Comparison of ENCODE assay signal across 24 cellular contexts in the genomic region with DNA sequence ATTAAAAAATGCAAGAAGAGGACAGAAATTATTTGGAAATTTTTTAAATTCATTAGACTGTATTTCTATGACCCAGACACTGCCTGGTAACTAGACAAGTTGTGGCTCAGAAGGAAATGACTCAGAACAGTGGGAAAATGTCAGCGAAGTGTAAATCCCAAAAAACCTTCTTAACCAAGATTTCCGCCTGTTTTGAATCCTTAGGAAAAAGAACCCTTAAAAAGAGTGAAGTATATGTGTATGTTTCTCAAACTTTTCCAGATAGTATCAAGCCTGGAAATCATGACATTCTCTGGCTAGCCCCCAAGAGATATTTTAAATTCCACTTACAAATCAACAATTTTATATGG. TPM values are rescaled to one million over a fixed set of nuclear protein-coding genes. Genes with fewer than 3 reads are reported as not detected.
DNase-seq lines count a peak whose midpoint lies in the region; ATAC-seq and TF ChIP-seq lines count a peak whose summit lies in the region.
"Had no signal": no experiment of that assay in that cellular context is flagged by ENCODE, and none has a peak within 500 bp of the region (broad histone marks: within the 10 kb centered on the region; RNA-seq: fewer than 3 reads in every experiment).

No MANE protein-coding gene starts in this region.

- in situ Hi-C loops in astrocyte of the spinal cord (cut with HindIII; ENCODE audit: low sequenced_read_pairs), result no loop called here

- DNase-seq in A172 (ENCODE audit: low spot score) (peak; percentile 45), HT1080 (ENCODE audit: low read depth) (peak; percentile 72), astrocyte of the spinal cord (ENCODE audit: low read depth, low spot score) (peak; percentile 50), iris pigment epithelial cell (ENCODE audit: low read depth) (peak; percentile 59), T-helper 1 cell (no peak), islet precursor cell (no peak)
- DNase-seq: 8988T; activated CD4-positive, alpha-beta memory T cell treated with anti-CD3 and anti-CD28 coated beads for 36 hours; activated naive CD4-positive, alpha-beta T cell treated with anti-CD3 and anti-CD28 coated beads, Interleukin-2, amount 50 U/mL, for 16 hours; activated T-cell treated with anti-CD3 and anti-CD28 coated beads, Interleukin-2, amount 50 U/mL, for 1 hour; NCI-H2029; NCI-H510A; Right ventricle myocardium superior; stimulated activated CD4-positive, alpha-beta T cell treated with anti-CD3 and anti-CD28 coated beads, Interleukin-15, amount 100 ng/mL, for 24 hours; T-helper 17 cell; thyroid gland; WERI-Rb-1 had no signal

- ATAC-seq in GM18502 (IDR thresholded peaks at IDR 0.05; ENCODE audit: poor library complexity, unreplicated experiment) (no peak), GM21367 (IDR thresholded peaks at IDR 0.05; ENCODE audit: unreplicated experiment) (no peak)
- ATAC-seq: natural killer cell treated with Interleukin-12 subunit alpha and Interleukin-12 subunit beta and Interleukin-15 and Interleukin-18, amount 100 ng/mL, for 72 hours; stimulated activated memory B cell treated with anti-CD40 and anti-IgM and Interleukin-4, amounts not matched to agents 10 μg/mL and 1 μg/mL and 100 μg/mL, for 72 hours; T-helper 17 cell had no signal

- no peak for TF ChIP-seq CTCF in astrocyte of the spinal cord (IDR thresholded peaks at IDR 0.05; ENCODE audit: low read depth, low read length)

- H3K4me3 ChIP-seq in astrocyte of the spinal cord (ENCODE audit: low read depth, low read length), result no peak overlapping the region
- H3K4me3 ChIP-seq: esophagus muscularis mucosa, GM23338, prostate gland, thyroid gland had no signal

RNA-seq across cellular contexts. Expression of gene PLXNA4, which starts 42.7 kb away (rescaled TPM):
- 0.22 and 0.36 TPM in 2 replicates for total RNA-seq in A172 (2014; rRNA removed; shearing (Covaris generic))
- 22.2 and 29.2 TPM in 2 replicates for total RNA-seq in HT1080 (2014; rRNA removed; shearing (Covaris generic))
- polyA plus RNA-seq in HT1080 (2015; cell fraction: cytosol; rRNA removed), result 9.5 and 12.5 TPM in 2 replicates
- 17.7 and 20.7 TPM in 2 replicates for polyA plus RNA-seq in HT1080 (2015; cell fraction: nucleus; rRNA removed)

Comparison
In these comparisons a context has a peak if more than half of its experiments do, and no peak if none do; other contexts are left out.
1. DNase-seq: peak in A172 (single experiment), HT1080 (single experiment), astrocyte of the spinal cord (single experiment) and iris pigment epithelial cell (single experiment); none in T-helper 1 cell (0 of 5) and islet precursor cell (single experiment).
2. RNA of gene PLXNA4, which starts 42.7 kb away (total RNA-seq): 22.2 to 29.2 TPM in HT1080; 0.22 to 0.36 TPM in A172; every median in the first group is over 10 times any median in the second.